1 cellular context compared by ENCODE assay signal in the genomic region with DNA sequence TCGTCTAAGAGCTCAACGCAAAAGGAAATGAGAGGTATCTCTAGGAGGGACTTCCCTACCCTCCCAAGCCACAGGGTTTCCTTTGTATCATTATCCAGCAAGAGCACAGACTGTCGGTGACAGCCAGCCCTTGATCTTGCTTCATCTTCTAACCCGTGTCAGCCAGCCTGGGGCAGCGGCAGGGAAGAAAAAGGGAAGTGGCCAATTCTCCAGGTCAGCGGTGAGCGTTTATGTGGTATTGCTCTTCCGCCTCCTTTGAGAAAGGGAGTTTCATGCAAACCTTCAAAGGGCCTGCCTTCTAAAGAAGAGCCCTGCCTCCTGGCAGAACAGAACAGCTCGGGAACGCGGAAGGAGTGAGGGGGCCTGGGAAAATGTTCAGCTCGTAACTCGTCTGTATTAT.
TF ChIP-seq lines count a peak whose summit lies in the region.

No MANE protein-coding gene starts in this region.

TF ChIP-seq in GM23338, 12 proteins besides CTCF, POLR2A, EP300 and RAD21 (continued from another document):
- TF ChIP-seq, protein P1, sequence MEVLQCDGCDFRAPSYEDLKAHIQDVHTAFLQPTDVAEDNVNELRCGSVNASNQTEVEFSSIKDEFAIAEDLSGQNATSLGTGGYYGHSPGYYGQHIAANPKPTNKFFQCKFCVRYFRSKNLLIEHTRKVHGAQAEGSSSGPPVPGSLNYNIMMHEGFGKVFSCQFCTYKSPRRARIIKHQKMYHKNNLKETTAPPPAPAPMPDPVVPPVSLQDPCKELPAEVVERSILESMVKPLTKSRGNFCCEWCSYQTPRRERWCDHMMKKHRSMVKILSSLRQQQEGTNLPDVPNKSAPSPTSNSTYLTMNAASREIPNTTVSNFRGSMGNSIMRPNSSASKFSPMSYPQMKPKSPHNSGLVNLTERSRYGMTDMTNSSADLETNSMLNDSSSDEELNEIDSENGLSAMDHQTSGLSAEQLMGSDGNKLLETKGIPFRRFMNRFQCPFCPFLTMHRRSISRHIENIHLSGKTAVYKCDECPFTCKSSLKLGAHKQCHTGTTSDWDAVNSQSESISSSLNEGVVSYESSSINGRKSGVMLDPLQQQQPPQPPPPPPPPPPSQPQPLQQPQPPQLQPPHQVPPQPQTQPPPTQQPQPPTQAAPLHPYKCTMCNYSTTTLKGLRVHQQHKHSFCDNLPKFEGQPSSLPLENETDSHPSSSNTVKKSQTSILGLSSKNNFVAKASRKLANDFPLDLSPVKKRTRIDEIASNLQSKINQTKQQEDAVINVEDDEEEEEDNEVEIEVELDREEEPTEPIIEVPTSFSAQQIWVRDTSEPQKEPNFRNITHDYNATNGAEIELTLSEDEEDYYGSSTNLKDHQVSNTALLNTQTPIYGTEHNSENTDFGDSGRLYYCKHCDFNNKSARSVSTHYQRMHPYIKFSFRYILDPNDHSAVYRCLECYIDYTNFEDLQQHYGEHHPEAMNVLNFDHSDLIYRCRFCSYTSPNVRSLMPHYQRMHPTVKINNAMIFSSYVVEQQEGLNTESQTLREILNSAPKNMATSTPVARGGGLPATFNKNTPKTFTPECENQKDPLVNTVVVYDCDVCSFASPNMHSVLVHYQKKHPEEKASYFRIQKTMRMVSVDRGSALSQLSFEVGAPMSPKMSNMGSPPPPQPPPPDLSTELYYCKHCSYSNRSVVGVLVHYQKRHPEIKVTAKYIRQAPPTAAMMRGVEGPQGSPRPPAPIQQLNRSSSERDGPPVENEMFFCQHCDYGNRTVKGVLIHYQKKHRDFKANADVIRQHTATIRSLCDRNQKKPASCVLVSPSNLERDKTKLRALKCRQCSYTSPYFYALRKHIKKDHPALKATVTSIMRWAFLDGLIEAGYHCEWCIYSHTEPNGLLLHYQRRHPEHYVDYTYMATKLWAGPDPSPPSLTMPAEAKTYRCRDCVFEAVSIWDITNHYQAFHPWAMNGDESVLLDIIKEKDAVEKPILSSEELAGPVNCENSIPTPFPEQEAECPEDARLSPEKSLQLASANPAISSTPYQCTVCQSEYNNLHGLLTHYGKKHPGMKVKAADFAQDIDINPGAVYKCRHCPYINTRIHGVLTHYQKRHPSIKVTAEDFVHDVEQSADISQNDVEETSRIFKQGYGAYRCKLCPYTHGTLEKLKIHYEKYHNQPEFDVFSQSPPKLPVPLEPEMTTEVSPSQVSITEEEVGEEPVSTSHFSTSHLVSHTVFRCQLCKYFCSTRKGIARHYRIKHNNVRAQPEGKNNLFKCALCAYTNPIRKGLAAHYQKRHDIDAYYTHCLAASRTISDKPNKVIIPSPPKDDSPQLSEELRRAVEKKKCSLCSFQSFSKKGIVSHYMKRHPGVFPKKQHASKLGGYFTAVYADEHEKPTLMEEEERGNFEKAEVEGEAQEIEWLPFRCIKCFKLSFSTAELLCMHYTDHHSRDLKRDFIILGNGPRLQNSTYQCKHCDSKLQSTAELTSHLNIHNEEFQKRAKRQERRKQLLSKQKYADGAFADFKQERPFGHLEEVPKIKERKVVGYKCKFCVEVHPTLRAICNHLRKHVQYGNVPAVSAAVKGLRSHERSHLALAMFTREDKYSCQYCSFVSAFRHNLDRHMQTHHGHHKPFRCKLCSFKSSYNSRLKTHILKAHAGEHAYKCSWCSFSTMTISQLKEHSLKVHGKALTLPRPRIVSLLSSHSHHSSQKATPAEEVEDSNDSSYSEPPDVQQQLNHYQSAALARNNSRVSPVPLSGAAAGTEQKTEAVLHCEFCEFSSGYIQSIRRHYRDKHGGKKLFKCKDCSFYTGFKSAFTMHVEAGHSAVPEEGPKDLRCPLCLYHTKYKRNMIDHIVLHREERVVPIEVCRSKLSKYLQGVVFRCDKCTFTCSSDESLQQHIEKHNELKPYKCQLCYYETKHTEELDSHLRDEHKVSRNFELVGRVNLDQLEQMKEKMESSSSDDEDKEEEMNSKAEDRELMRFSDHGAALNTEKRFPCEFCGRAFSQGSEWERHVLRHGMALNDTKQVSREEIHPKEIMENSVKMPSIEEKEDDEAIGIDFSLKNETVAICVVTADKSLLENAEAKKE (CRISPR knock-in tag; IDR thresholded peaks at IDR 0.05), result no peak
